In the genomic region with DNA sequence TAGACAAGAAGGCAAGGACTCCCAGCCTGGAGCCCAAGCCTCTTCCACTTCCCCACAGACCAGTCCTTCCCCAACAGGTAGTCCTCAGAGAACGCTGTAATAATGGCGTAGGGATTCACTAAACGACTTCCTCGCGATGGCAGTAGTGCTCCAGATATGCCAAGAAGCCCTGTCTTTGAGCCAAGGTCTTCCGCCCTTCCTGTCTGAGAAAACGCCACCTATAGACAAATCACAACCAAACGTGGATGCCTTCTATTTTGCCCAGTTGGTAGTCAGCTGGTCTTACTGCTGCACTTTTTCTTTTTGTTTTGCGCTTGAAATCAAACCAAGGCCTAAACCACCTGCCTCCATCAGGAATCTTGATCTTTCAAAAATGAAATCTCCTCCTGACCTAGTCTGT, we compare ENCODE assay signal across 1 cellular context.
TF ChIP-seq lines count a peak whose summit lies in the region.

No MANE protein-coding gene starts in this region.

TF ChIP-seq in GM12878, 131 proteins besides CTCF, POLR2A, EP300 and RAD21 (continued from another document):
- TF ChIP-seq, protein P1, sequence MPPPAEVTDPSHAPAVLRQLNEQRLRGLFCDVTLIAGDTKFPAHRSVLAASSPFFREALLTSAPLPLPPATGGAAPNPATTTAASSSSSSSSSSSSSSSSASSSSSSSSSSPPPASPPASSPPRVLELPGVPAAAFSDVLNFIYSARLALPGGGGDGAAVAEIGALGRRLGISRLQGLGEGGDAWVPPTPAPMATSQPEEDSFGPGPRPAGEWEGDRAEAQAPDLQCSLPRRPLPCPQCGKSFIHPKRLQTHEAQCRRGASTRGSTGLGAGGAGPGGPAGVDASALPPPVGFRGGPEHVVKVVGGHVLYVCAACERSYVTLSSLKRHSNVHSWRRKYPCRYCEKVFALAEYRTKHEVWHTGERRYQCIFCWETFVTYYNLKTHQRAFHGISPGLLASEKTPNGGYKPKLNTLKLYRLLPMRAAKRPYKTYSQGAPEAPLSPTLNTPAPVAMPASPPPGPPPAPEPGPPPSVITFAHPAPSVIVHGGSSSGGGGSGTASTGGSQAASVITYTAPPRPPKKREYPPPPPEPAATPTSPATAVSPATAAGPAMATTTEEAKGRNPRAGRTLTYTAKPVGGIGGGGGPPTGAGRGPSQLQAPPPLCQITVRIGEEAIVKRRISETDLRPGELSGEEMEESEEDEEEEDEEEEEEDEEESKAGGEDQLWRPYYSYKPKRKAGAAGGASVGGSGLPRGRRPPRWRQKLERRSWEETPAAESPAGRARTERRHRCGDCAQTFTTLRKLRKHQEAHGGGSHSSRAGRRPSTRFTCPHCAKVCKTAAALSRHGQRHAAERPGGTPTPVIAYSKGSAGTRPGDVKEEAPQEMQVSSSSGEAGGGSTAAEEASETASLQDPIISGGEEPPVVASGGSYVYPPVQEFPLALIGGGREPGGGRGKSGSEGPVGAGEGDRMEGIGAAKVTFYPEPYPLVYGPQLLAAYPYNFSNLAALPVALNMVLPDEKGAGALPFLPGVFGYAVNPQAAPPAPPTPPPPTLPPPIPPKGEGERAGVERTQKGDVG (CRISPR knock-in tag; IDR thresholded peaks at IDR 0.05) = no peak
- TF ChIP-seq ZBED1 (IDR thresholded peaks at IDR 0.05; ENCODE audit: borderline replicate concordance) (peak; percentile 34; the same call in 1 of the 2 replicates), ATF7 (IDR thresholded peaks at IDR 0.05; ENCODE audit: low read depth) (no peak), TCF12 (IDR thresholded peaks at IDR 0.05; ENCODE audit: low read depth, low read length) (no peak), POU2F2 (IDR thresholded peaks at IDR 0.05; ENCODE audit: borderline replicate concordance, low read depth, low read length) (no peak), PML (IDR thresholded peaks at IDR 0.05; ENCODE audit: low read length) (no peak), YY1 (IDR thresholded peaks at IDR 0.05; ENCODE audit: low read depth, low read length) (peak; percentile 92), FOXM1 (IDR thresholded peaks at IDR 0.05; ENCODE audit: low read depth, low read length) (0 out of 2 replicates have a peak, but pooled peaks have one; percentile 15), HCFC1 (IDR thresholded peaks at IDR 0.05; ENCODE audit: low read length) (peak; percentile 49; the same call in 1 of the 2 replicates), SRF (IDR thresholded peaks at IDR 0.05; ENCODE audit: low read depth in 2 of 2, low read length in 2 of 2) (0 out of 4 replicates have a peak, but pooled peaks of 1 of the 2 experiments have one; percentile 33), RELA (IDR thresholded peaks at IDR 0.05; ENCODE audit: borderline replicate concordance, partially characterized antibody) (no peak), ZNF274 (IDR thresholded peaks at IDR 0.05; ENCODE audit: insufficient read depth, insufficient read length) (no peak), CEBPB (IDR thresholded peaks at IDR 0.05; ENCODE audit: borderline replicate concordance in 1 of 2, low read depth in 2 of 2, low read length in 2 of 2) (no peak), TBL1XR1 (IDR thresholded peaks at IDR 0.05; ENCODE audit: low read depth, low read length) (0 out of 2 replicates have a peak, but pooled peaks have one; percentile 36), RAD51 (IDR thresholded peaks at IDR 0.05) (peak; percentile 67), CBX5 (IDR thresholded peaks at IDR 0.05; ENCODE audit: low read depth) (no peak), SMAD1 (IDR thresholded peaks at IDR 0.05; ENCODE audit: low read depth, partially characterized antibody) (no peak), ZNF217 (IDR thresholded peaks at IDR 0.05) (no peak), NBN (IDR thresholded peaks at IDR 0.05) (no peak), SPI1 (IDR thresholded peaks at IDR 0.05; ENCODE audit: borderline replicate concordance, insufficient read depth, low read depth, low read length) (peak; percentile 43; the same call in 1 of the 2 replicates), BCL11A (IDR thresholded peaks at IDR 0.05; ENCODE audit: low read depth, low read length) (no peak), HDAC6 (IDR thresholded peaks at IDR 0.05; ENCODE audit: unreplicated experiment) (no peak), GABPA (IDR thresholded peaks at IDR 0.05; ENCODE audit: low read depth) (0 out of 2 replicates have a peak, but pooled peaks have one; percentile 26), MEF2A (IDR thresholded peaks at IDR 0.05; ENCODE audit: insufficient read depth, low read depth, low read length) (no peak), TARDBP (IDR thresholded peaks at IDR 0.05; ENCODE audit: borderline replicate concordance) (no peak), NFIC (IDR thresholded peaks at IDR 0.05; ENCODE audit: low read depth, low read length) (0 out of 2 replicates have a peak, but pooled peaks have one; percentile 24), EZH2 (IDR thresholded peaks at IDR 0.05; ENCODE audit: borderline replicate concordance, control insufficient read depth, low read depth, low read length) (no peak), SMC3 (IDR thresholded peaks at IDR 0.05; ENCODE audit: borderline replicate concordance, low read length) (peak; percentile 51), CHD4 (IDR thresholded peaks at IDR 0.05) (no peak), BHLHE40 (IDR thresholded peaks at IDR 0.05; ENCODE audit: borderline replicate concordance in 1 of 2, low read depth in 2 of 2, low read length in 1 of 2) (0 out of 4 replicates have a peak, but pooled peaks of 1 of the 2 experiments have one; percentile 7), NRF1 (conservative IDR thresholded peaks at IDR 0.05; ENCODE audit: low read depth, low read length) (no peak), SIX5 (IDR thresholded peaks at IDR 0.05; ENCODE audit: low read depth, low read length, severe bottlenecking) (no peak), CREM (IDR thresholded peaks at IDR 0.05; ENCODE audit: low read depth) (peak; percentile 48), EED (IDR thresholded peaks at IDR 0.05; ENCODE audit: low read depth) (peak; percentile 44), SP1 (IDR thresholded peaks at IDR 0.05; ENCODE audit: low read depth, low read length) (no peak)
- TF ChIP-seq, protein P2, sequence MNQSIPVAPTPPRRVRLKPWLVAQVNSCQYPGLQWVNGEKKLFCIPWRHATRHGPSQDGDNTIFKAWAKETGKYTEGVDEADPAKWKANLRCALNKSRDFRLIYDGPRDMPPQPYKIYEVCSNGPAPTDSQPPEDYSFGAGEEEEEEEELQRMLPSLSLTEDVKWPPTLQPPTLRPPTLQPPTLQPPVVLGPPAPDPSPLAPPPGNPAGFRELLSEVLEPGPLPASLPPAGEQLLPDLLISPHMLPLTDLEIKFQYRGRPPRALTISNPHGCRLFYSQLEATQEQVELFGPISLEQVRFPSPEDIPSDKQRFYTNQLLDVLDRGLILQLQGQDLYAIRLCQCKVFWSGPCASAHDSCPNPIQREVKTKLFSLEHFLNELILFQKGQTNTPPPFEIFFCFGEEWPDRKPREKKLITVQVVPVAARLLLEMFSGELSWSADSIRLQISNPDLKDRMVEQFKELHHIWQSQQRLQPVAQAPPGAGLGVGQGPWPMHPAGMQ (IDR thresholded peaks at IDR 0.05; ENCODE audit: borderline replicate concordance) = no peak
- TF ChIP-seq, protein P3, sequence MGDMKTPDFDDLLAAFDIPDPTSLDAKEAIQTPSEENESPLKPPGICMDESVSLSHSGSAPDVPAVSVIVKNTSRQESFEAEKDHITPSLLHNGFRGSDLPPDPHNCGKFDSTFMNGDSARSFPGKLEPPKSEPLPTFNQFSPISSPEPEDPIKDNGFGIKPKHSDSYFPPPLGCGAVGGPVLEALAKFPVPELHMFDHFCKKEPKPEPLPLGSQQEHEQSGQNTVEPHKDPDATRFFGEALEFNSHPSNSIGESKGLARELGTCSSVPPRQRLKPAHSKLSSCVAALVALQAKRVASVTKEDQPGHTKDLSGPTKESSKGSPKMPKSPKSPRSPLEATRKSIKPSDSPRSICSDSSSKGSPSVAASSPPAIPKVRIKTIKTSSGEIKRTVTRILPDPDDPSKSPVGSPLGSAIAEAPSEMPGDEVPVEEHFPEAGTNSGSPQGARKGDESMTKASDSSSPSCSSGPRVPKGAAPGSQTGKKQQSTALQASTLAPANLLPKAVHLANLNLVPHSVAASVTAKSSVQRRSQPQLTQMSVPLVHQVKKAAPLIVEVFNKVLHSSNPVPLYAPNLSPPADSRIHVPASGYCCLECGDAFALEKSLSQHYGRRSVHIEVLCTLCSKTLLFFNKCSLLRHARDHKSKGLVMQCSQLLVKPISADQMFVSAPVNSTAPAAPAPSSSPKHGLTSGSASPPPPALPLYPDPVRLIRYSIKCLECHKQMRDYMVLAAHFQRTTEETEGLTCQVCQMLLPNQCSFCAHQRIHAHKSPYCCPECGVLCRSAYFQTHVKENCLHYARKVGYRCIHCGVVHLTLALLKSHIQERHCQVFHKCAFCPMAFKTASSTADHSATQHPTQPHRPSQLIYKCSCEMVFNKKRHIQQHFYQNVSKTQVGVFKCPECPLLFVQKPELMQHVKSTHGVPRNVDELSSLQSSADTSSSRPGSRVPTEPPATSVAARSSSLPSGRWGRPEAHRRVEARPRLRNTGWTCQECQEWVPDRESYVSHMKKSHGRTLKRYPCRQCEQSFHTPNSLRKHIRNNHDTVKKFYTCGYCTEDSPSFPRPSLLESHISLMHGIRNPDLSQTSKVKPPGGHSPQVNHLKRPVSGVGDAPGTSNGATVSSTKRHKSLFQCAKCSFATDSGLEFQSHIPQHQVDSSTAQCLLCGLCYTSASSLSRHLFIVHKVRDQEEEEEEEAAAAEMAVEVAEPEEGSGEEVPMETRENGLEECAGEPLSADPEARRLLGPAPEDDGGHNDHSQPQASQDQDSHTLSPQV (IDR thresholded peaks at IDR 0.05) = peak; percentile 33; the same call in 1 of the 2 replicates
- TF ChIP-seq, protein P4, sequence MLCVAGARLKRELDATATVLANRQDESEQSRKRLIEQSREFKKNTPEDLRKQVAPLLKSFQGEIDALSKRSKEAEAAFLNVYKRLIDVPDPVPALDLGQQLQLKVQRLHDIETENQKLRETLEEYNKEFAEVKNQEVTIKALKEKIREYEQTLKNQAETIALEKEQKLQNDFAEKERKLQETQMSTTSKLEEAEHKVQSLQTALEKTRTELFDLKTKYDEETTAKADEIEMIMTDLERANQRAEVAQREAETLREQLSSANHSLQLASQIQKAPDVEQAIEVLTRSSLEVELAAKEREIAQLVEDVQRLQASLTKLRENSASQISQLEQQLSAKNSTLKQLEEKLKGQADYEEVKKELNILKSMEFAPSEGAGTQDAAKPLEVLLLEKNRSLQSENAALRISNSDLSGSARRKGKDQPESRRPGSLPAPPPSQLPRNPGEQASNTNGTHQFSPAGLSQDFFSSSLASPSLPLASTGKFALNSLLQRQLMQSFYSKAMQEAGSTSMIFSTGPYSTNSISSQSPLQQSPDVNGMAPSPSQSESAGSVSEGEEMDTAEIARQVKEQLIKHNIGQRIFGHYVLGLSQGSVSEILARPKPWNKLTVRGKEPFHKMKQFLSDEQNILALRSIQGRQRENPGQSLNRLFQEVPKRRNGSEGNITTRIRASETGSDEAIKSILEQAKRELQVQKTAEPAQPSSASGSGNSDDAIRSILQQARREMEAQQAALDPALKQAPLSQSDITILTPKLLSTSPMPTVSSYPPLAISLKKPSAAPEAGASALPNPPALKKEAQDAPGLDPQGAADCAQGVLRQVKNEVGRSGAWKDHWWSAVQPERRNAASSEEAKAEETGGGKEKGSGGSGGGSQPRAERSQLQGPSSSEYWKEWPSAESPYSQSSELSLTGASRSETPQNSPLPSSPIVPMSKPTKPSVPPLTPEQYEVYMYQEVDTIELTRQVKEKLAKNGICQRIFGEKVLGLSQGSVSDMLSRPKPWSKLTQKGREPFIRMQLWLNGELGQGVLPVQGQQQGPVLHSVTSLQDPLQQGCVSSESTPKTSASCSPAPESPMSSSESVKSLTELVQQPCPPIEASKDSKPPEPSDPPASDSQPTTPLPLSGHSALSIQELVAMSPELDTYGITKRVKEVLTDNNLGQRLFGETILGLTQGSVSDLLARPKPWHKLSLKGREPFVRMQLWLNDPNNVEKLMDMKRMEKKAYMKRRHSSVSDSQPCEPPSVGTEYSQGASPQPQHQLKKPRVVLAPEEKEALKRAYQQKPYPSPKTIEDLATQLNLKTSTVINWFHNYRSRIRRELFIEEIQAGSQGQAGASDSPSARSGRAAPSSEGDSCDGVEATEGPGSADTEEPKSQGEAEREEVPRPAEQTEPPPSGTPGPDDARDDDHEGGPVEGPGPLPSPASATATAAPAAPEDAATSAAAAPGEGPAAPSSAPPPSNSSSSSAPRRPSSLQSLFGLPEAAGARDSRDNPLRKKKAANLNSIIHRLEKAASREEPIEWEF (IDR thresholded peaks at IDR 0.05; ENCODE audit: insufficient replicate concordance, low read depth, low read length) = no peak
- TF ChIP-seq, protein P5, sequence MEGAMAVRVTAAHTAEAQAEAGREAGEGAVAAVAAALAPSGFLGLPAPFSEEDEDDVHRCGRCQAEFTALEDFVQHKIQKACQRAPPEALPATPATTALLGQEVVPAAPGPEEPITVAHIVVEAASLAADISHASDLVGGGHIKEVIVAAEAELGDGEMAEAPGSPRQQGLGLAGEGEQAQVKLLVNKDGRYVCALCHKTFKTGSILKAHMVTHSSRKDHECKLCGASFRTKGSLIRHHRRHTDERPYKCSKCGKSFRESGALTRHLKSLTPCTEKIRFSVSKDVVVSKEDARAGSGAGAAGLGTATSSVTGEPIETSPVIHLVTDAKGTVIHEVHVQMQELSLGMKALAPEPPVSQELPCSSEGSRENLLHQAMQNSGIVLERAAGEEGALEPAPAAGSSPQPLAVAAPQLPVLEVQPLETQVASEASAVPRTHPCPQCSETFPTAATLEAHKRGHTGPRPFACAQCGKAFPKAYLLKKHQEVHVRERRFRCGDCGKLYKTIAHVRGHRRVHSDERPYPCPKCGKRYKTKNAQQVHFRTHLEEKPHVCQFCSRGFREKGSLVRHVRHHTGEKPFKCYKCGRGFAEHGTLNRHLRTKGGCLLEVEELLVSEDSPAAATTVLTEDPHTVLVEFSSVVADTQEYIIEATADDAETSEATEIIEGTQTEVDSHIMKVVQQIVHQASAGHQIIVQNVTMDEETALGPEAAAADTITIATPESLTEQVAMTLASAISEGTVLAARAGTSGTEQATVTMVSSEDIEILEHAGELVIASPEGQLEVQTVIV (IDR thresholded peaks at IDR 0.05; ENCODE audit: borderline replicate concordance, partially characterized antibody) = no peak
TF ChIP-seq in GM12878: peak in this region for 16.
